8 cellular contexts compared by ENCODE assay signal in the genomic region with DNA sequence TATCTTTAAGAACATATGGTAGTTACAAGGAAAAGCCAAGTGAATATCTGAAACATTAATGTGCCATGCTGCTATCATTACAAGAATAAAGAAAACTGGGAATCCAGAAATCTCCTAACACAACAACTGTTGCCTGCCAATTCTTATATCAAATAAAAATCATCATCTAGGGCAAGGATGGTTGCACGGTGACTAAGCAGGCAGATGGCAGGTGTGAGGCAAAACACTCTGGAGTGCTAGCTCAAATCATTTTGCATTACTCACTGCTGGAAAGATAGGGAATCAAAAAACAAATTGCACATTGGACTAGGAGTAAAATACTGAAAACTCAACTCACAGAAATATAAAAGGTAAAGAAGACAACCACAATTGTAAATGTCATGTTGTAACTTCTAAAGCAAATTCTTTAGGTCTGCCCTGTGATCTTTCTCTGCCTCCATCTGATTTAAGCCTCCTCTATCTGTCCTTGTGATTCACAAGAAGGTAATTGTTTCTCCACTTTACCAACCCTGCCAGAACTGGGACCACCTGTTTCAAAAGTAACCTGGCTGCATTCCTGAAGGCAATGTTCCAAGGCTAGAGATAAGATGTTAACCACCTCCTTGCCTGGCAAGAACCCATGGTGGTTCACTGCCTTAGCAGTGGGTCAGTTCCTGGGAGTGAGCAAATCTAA. TPM values are rescaled to one million over a fixed set of nuclear protein-coding genes. Genes with fewer than 3 reads are reported as not detected.
A peak's percentile ranks its signal among the peaks of the same experiment; 100 is the strongest.
DNase-seq lines count a peak whose midpoint lies in the region; ATAC-seq and TF ChIP-seq lines count a peak whose summit lies in the region.

No MANE protein-coding gene starts in this region.

- no peak for TF ChIP-seq POLR2A in gastrocnemius medialis (IDR thresholded peaks at IDR 0.05)
- TF ChIP-seq POLR2A in esophagus squamous epithelium (IDR thresholded peaks at IDR 0.05): no peak

- H3K4me1 ChIP-seq in gastrocnemius medialis: peaks cover 11 to 12% of the 10 kb centered on the region in 2 donors
- H3K4me1 ChIP-seq in esophagus squamous epithelium: peaks cover 0 to 20% (median 6%) of the 10 kb centered on the region in 3 donors

- no peak overlapping the region for H3K27ac Mint-ChIP-seq in CD14-positive monocyte

- H3K4me3 ChIP-seq in fibroblast of villous mesenchyme (ENCODE audit: low read depth, low read length): no peak overlapping the region
- peak overlapping the region in 1 of 4 donors; percentile 40 for H3K4me3 ChIP-seq in gastrocnemius medialis
- H3K4me3 ChIP-seq in esophagus squamous epithelium: no peak overlapping the region

- H3K36me3 ChIP-seq in gastrocnemius medialis (no peaks in the 10 kb centered on the region), esophagus squamous epithelium (no peaks in the 10 kb centered on the region)

- 20 to 36% methylated on average over 1 of the region's 1 CpG for WGBS in esophagus squamous epithelium, 2 donors

- peak; percentile 41 for DNase-seq in HCEC 1CT
- DNase-seq in NCI-H446 treated with DMSO at 0.1 percent for 48 hours (lab: John Stamatoyannopoulos, UW): peak; percentile 53
- peak; percentile 17 for DNase-seq in fibroblast of villous mesenchyme (ENCODE audit: low read depth)
- DNase-seq in gastrocnemius medialis: no peak
- no peak for DNase-seq in NK-92 (lab: John Stamatoyannopoulos, UW; ENCODE audit: unreplicated experiment)
- DNase-seq in esophagus squamous epithelium (lab: John Stamatoyannopoulos, UW): no peak
- DNase-seq in CD14-positive monocyte (ENCODE audit: low spot score): no peak

- H3K27me3 Mint-ChIP-seq in CD14-positive monocyte (ENCODE audit: low read depth in 3 of 3): peaks cover 0 to 2% (median 0%) of the 10 kb centered on the region in 3 donors

- H3K27me3 ChIP-seq in gastrocnemius medialis (no peaks in the 10 kb centered on the region), esophagus squamous epithelium (no peaks in the 10 kb centered on the region)

- peak; percentile 66 to 83 for ATAC-seq in gastrocnemius medialis
- ATAC-seq in GM18873 (IDR thresholded peaks at IDR 0.05; ENCODE audit: low FRiP score, unreplicated experiment): no peak

- no peaks in the 10 kb centered on the region for H3K9me3 Mint-ChIP-seq in CD14-positive monocyte

- no peak overlapping the region for H3K4me3 Mint-ChIP-seq in CD14-positive monocyte

- peaks cover 5% of the 10 kb centered on the region for H3K4me1 Mint-ChIP-seq in CD14-positive monocyte

- no peak for TF ChIP-seq CTCF in fibroblast of villous mesenchyme (IDR thresholded peaks at IDR 0.05; ENCODE audit: insufficient read depth, low read depth, low read length)
- no peak for TF ChIP-seq CTCF in gastrocnemius medialis (IDR thresholded peaks at IDR 0.05 in 4 of 5, conservative IDR thresholded peaks at IDR 0.05 in 1 of 5)
- TF ChIP-seq CTCF in esophagus squamous epithelium (IDR thresholded peaks at IDR 0.05): no peak
- no peak for TF ChIP-seq CTCF in CD14-positive monocyte (IDR thresholded peaks at IDR 0.05)

- no peaks in the 10 kb centered on the region for H3K36me3 Mint-ChIP-seq in CD14-positive monocyte

- intact Hi-C loops in gastrocnemius medialis (cut with DNase I; ENCODE audit: low total_unique reads) (loop anchor here (2.0 kb wide), 1 partner anchor 143 kb away; no protein-coding TSS in a partner anchor), esophagus squamous epithelium (cut with DNase I) (no loop called here), CD14-positive monocyte (cut with micrococcal nuclease) (no loop called here)

- H3K27ac ChIP-seq in gastrocnemius medialis: peak overlapping the region in 3 of 4 donors; percentile 9 to 45 (median 43)
- peak overlapping the region in 1 of 4 donors; percentile 11 for H3K27ac ChIP-seq in esophagus squamous epithelium

- in situ Hi-C loops in gastrocnemius medialis (cut with MboI; ENCODE audit: low sequenced_read_pairs in 4 of 4): no loop called here

- no peaks in the 10 kb centered on the region for H3K9me3 ChIP-seq in gastrocnemius medialis
- no peaks in the 10 kb centered on the region for H3K9me3 ChIP-seq in esophagus squamous epithelium

RNA-seq across cellular contexts. Expression of gene LCA5, which starts 33.0 kb away (rescaled TPM):
- total RNA-seq in fibroblast of villous mesenchyme: 3.5 and 5.2 TPM in 2 replicates
- total RNA-seq in gastrocnemius medialis: 1 to 10 TPM in 3 of 4 donors, under 1 TPM in 1; 0.92 to 3.0 (median 1.2) TPM
- total RNA-seq in esophagus squamous epithelium: 1 to 10 TPM; 1.2 to 3.6 (median 2.4) TPM
- under 1 TPM in 1 of 2 donors, not detected in 1; 0.08 TPM for polyA plus RNA-seq in CD14-positive monocyte

Comparison
In these comparisons a context has a peak if more than half of its experiments do, and no peak if none do; other contexts are left out.
1. DNase-seq: peak in HCEC 1CT (single experiment), NCI-H446 treated with DMSO at 0.1 percent for 48 hours (single experiment) and fibroblast of villous mesenchyme (single experiment); none in gastrocnemius medialis (0 of 2), NK-92 (single experiment), esophagus squamous epithelium (single experiment) and CD14-positive monocyte (single experiment).